ENCODE assay signal across 22 cellular contexts in genomic region chr2:124018894-124019293, GRCh38. TPM values are rescaled to one million over a fixed set of nuclear protein-coding genes. Genes with fewer than 3 reads are reported as not detected.
DNase-seq lines count a peak whose midpoint lies in the region; ATAC-seq and TF ChIP-seq lines count a peak whose summit lies in the region.
"Had no signal": no experiment of that assay in that cellular context is flagged by ENCODE, and none has a peak within 500 bp of the region (broad histone marks: within the 10 kb centered on the region; RNA-seq: fewer than 3 reads in every experiment).

No MANE protein-coding gene starts in this region.

- H3K27me3 Mint-ChIP-seq in nephron (ENCODE audit: low read depth): peaks cover 30% of the 10 kb centered on the region

- H3K4me3 Mint-ChIP-seq in nephron: no peak overlapping the region
- H3K4me3 Mint-ChIP-seq: activated CD4-positive, alpha-beta memory T cell treated with anti-CD3 and anti-CD28 coated beads for 36 hours; stimulated activated naive CD8-positive, alpha-beta T cell treated with anti-CD3 and anti-CD28 coated beads, Interleukin-15, amount 100 ng/mL, for 72 hours had no signal

- H3K9me3 Mint-ChIP-seq in nephron: no peaks in the 10 kb centered on the region

- no peaks in the 10 kb centered on the region for H3K36me3 Mint-ChIP-seq in nephron (ENCODE audit: low read depth)
- H3K36me3 Mint-ChIP-seq: activated CD4-positive, alpha-beta memory T cell treated with anti-CD3 and anti-CD28 coated beads for 36 hours had no signal

- in situ Hi-C loops in astrocyte of the spinal cord (cut with HindIII; ENCODE audit: low sequenced_read_pairs): no loop called here

- H3K4me3 ChIP-seq in astrocyte of the spinal cord (ENCODE audit: low read depth, low read length): no peak overlapping the region
- H3K4me3 ChIP-seq: BLaER1 treated with 17β-estradiol and CSF1 and Interleukin-3, amounts not matched to agents 10 nM and 100 nM had no signal

- H3K4me1 Mint-ChIP-seq in nephron: no peaks in the 10 kb centered on the region
- H3K4me1 Mint-ChIP-seq: stimulated activated naive CD8-positive, alpha-beta T cell treated with anti-CD3 and anti-CD28 coated beads, Interleukin-15, amount 100 ng/mL, for 72 hours had no signal

- DNase-seq in DMS79 treated with DMSO at 0.1 percent for 48 hours (lab: John Stamatoyannopoulos, UW) (peak; percentile 55), DMS79 (lab: John Stamatoyannopoulos, UW) (no peak), NCI-H1694 (lab: John Stamatoyannopoulos, UW) (peak; percentile 37), astrocyte of the spinal cord (ENCODE audit: low read depth, low spot score) (no peak), ureter (ENCODE audit: low spot score) (no peak)
- DNase-seq in effector CD8-positive, alpha-beta T cell (lab: John Stamatoyannopoulos, UW): no peak
- DNase-seq: activated CD4-positive, alpha-beta memory T cell treated with anti-CD3 and anti-CD28 coated beads for 36 hours; activated T-cell treated with anti-CD3 and anti-CD28 coated beads, Interleukin-2, amount 50 U/mL, for 48 hours; DMS153; effector memory CD4-positive, alpha-beta T cell; HCEC 1CT; hypothalamus; kidney glomerular epithelial cell; mesendoderm; NCI-H187; NCI-H526; stimulated activated naive CD8-positive, alpha-beta T cell treated with anti-CD3 and anti-CD28 coated beads, Interleukin-15, amount 100 ng/mL, for 72 hours; WERI-Rb-1 had no signal

- peak overlapping the region in 1 of 3 experiments; percentile 21 for H3K27ac Mint-ChIP-seq in nephron
- H3K27ac Mint-ChIP-seq: activated CD4-positive, alpha-beta memory T cell treated with anti-CD3 and anti-CD28 coated beads for 36 hours; stimulated activated naive CD8-positive, alpha-beta T cell treated with anti-CD3 and anti-CD28 coated beads, Interleukin-15, amount 100 ng/mL, for 72 hours had no signal

- peak; percentile 4 for TF ChIP-seq CTCF in astrocyte of the spinal cord (IDR thresholded peaks at IDR 0.05; ENCODE audit: low read depth, low read length)
- peak; percentile 19 to 47 (median 29) for TF ChIP-seq CTCF in nephron (IDR thresholded peaks at IDR 0.05; ENCODE audit: unreplicated experiment in 3 of 3)

- no peak for ATAC-seq in HG02642 (IDR thresholded peaks at IDR 0.05; ENCODE audit: poor library complexity, unreplicated experiment)
- ATAC-seq: stimulated activated naive CD8-positive, alpha-beta T cell treated with anti-CD3 and anti-CD28 coated beads, Interleukin-15, amount 100 ng/mL, for 72 hours had no signal

RNA-seq across cellular contexts. Expression of gene CNTNAP5, which starts 6.2 kb away (rescaled TPM):
- 1.5 TPM for total RNA-seq in ureter
- total RNA-seq: A172; activated CD4-positive, alpha-beta memory T cell treated with anti-CD3 and anti-CD28 coated beads for 36 hours had no signal

Comparison
In these comparisons a context has a peak if more than half of its experiments do, and no peak if none do; other contexts are left out.
1. DNase-seq: peak in DMS79 treated with DMSO at 0.1 percent for 48 hours (single experiment) and NCI-H1694 (single experiment); none in DMS79 (single experiment), astrocyte of the spinal cord (single experiment), ureter (single experiment) and effector CD8-positive, alpha-beta T cell (single experiment).